Comparison of ENCODE assay signal across 8 cellular contexts in the genomic region with DNA sequence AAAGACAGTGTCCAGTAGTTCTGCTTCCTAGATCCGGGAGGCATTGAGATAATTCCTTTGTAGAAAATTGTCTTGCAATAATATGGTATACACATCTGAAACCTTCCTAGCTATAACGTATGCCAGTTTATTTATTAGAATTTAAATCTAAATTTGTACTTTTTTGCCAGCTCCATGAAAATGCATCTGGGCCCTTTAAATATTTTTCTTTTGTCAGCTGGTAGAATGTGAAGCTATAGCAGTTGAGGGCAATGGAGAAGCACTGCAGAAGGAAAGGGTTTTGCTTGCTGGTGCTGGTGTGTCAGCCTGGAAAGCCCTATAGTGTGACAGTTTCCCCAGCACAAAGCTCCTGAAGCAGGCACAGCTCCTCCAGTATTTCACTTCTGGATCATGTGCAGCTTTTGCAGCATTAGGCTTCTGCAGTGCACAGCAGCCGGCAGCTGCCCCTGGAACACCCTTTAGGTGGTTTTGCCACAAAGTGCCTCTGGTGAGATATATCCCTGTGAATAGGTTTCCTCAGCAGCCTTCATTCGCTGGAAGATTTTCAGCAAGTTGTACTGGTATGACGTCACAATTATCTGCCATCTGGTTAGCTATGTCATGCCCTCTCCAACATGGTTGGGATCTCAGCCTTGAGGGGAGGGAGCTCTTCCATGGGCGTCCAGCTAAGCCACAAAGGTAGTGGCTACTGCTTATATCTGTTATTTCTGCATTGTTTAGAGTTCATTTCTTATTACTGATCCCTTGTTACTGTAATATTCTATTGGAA.
"Had no signal": no experiment of that assay in that cellular context is flagged by ENCODE, and none has a peak within 500 bp of the region (broad histone marks: within the 10 kb centered on the region; RNA-seq: fewer than 3 reads in every experiment).

No MANE protein-coding gene starts in this region.

- DNase-seq: GM23248, GOT3, H7, HFFc6, Kasumi-1, KG1 had no signal

- H3K27ac ChIP-seq: GM23248 had no signal

- H3K36me3 ChIP-seq: HAP-1 had no signal

- H2AFZ ChIP-seq: GM23248 had no signal

- H3K4me1 ChIP-seq: HAP-1 had no signal

- H3K9ac ChIP-seq: GM23248 had no signal

- H3K4me3 ChIP-seq: GM23248, HAP-1 had no signal

- FAIRE-seq: HTR-8/SVneo had no signal

- H3K9me3 ChIP-seq: HAP-1 had no signal
